In the genomic region with DNA sequence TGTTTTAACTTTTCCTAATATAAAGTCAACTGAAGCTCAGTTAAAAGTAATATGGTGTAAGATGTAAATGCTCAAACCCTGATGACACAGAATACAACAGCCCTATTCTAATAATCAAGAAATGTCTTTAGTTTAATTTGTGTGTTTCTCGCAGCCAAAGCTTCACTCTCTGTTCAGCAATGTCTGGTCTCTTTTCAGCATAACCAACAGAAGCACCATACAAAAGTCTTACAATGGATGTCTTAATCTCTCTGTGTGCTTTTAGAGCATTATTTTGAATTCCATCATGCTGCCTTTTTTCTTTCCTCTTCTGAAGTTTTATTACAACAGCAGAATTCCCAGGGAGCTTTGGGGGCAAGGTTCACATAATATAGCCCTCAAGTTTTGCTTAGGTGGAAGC, we compare ENCODE assay signal across 23 cellular contexts.
"Had no signal": no experiment of that assay in that cellular context is flagged by ENCODE, and none has a peak within 500 bp of the region (broad histone marks: within the 10 kb centered on the region; RNA-seq: fewer than 3 reads in every experiment).

No MANE protein-coding gene starts in this region.

- DNase-seq: central memory CD4-positive, alpha-beta T cell; cortex of kidney; effector memory CD4-positive, alpha-beta T cell; glutamatergic neuron; immature natural killer cell; left cardiac atrium; left ventricle myocardium inferior; lower lobe of right lung; naive B cell; ovary; right cardiac atrium; stimulated activated CD4-positive, alpha-beta T cell treated with anti-CD3 and anti-CD28 coated beads, Interleukin-4, amount 100 ng/mL, for 1 hour; stimulated activated CD8-positive, alpha-beta memory T cell treated with anti-CD3 and anti-CD28 coated beads, Interleukin-4, amount 100 ng/mL, for 48 hours; trophoblast cell had no signal

- H3K4me3 Mint-ChIP-seq: immature natural killer cell; memory B cell; naive B cell; nephron; stimulated activated effector memory CD8-positive, alpha-beta T cell treated with anti-CD3 and anti-CD28 coated beads, Interleukin-12 subunit alpha, Interleukin-12 subunit beta, amount 100 ng/mL, for 72 hours; stimulated activated naive CD8-positive, alpha-beta T cell treated with anti-CD3 and anti-CD28 coated beads, Interleukin-15, Interleukin-2, amounts not matched to agents 100 ng/mL and 50 ng/mL, for 24 hours had no signal

- H3K4me1 ChIP-seq: lower lobe of right lung had no signal

- H3K9me3 ChIP-seq: esophagus muscularis mucosa, gastroesophageal sphincter, left ventricle myocardium inferior, lower lobe of right lung, ovary had no signal

- H3K9me3 Mint-ChIP-seq: memory B cell; nephron; stimulated activated effector memory CD8-positive, alpha-beta T cell treated with anti-CD3 and anti-CD28 coated beads, Interleukin-12 subunit alpha, Interleukin-12 subunit beta, amount 100 ng/mL, for 72 hours; stimulated activated naive CD8-positive, alpha-beta T cell treated with anti-CD3 and anti-CD28 coated beads, Interleukin-15, Interleukin-2, amounts not matched to agents 100 ng/mL and 50 ng/mL, for 24 hours had no signal

- H3K36me3 ChIP-seq: esophagus muscularis mucosa, gastroesophageal sphincter, left ventricle myocardium inferior, lower lobe of right lung, ovary had no signal

- H3K36me3 Mint-ChIP-seq: immature natural killer cell; memory B cell; naive B cell; stimulated activated effector memory CD8-positive, alpha-beta T cell treated with anti-CD3 and anti-CD28 coated beads, Interleukin-12 subunit alpha, Interleukin-12 subunit beta, amount 100 ng/mL, for 72 hours had no signal

- H3K27ac ChIP-seq: epithelial cell of prostate, esophagus muscularis mucosa, gastroesophageal sphincter, left ventricle myocardium inferior, lower lobe of right lung, ovary had no signal

- H3K27me3 Mint-ChIP-seq: naive B cell had no signal

- H3K27ac Mint-ChIP-seq: immature natural killer cell; memory B cell; naive B cell; progenitor cell of endocrine pancreas; stimulated activated effector memory CD8-positive, alpha-beta T cell treated with anti-CD3 and anti-CD28 coated beads, Interleukin-12 subunit alpha, Interleukin-12 subunit beta, amount 100 ng/mL, for 72 hours; stimulated activated naive CD8-positive, alpha-beta T cell treated with anti-CD3 and anti-CD28 coated beads, Interleukin-15, Interleukin-2, amounts not matched to agents 100 ng/mL and 50 ng/mL, for 24 hours had no signal

- H3K27me3 ChIP-seq: esophagus muscularis mucosa, gastroesophageal sphincter, ovary had no signal

- H3K4me3 ChIP-seq: esophagus muscularis mucosa, gastroesophageal sphincter, left ventricle myocardium inferior, lower lobe of right lung, ovary, smooth muscle cell had no signal

- H3K4me1 Mint-ChIP-seq: immature natural killer cell; memory B cell; naive B cell; stimulated activated effector memory CD8-positive, alpha-beta T cell treated with anti-CD3 and anti-CD28 coated beads, Interleukin-12 subunit alpha, Interleukin-12 subunit beta, amount 100 ng/mL, for 72 hours had no signal

- ATAC-seq: gastroesophageal sphincter; left cardiac atrium; lower lobe of right lung; right cardiac atrium; stimulated activated effector memory CD8-positive, alpha-beta T cell treated with anti-CD3 and anti-CD28 coated beads, Interleukin-12 subunit alpha, Interleukin-12 subunit beta, amount 100 ng/mL, for 72 hours had no signal
